Comparison of ENCODE assay signal across 19 cellular contexts in the genomic region with DNA sequence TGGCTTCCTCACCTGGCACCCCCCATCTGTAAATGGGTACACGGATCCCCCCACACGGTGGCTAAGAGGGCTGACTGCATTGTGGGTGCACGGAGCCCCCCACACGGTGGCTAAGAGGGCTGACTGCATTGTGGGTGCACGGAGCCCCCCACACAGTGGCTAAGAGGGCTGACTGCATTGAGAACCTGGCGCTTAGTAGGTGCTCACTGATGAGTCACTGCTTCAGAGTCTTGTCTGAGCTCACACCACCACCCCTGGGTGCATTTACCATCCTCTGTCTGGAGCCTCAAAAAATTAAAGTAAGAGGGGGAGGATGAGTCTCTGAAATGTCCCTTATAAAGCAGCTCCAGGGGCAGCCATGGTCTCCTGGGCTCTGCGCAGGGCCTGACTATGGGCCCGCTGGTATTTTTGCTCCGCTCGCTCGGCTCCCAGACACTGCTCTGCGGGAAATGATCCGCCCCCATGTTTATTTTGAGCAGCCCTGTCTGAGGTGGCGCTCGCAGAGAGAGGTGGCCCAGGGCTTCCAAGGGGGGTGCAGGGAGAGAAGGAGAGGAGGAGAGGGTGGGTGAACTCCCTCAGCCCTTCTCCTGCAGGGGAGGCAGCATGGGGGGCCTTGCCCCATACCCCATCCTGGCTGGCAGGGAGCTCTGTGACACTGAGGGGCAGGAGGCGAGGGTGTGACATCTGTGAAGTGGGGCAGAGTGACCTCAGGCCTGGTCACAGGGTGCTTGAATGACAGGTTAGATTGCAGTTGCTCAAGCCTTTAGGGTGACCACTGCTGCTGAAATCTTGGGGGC.
DNase-seq lines count a peak whose midpoint lies in the region; ATAC-seq lines count a peak whose summit lies in the region.
"Had no signal": no experiment of that assay in that cellular context is flagged by ENCODE, and none has a peak within 500 bp of the region (broad histone marks: within the 10 kb centered on the region; RNA-seq: fewer than 3 reads in every experiment).

No MANE protein-coding gene starts in this region.

- peaks cover 2% of the 10 kb centered on the region for H3K79me1 ChIP-seq in neuronal stem cell (ENCODE audit: low read depth, low read length)

- H4K91ac ChIP-seq in neuronal stem cell (ENCODE audit: low read depth, low read length, poor library complexity), result no peak overlapping the region

- H3K36me3 Mint-ChIP-seq in stimulated activated effector memory CD8-positive, alpha-beta T cell treated with anti-CD3 and anti-CD28 coated beads, Interleukin-12 subunit alpha, Interleukin-12 subunit beta, amount 100 ng/mL, for 72 hours, result no peaks in the 10 kb centered on the region
- H3K36me3 Mint-ChIP-seq in CD8-positive, alpha-beta memory T cell, result no peaks in the 10 kb centered on the region

- H3K4me1 ChIP-seq in NT2/D1 (ENCODE audit: insufficient read depth, insufficient read length), result peaks cover 22% of the 10 kb centered on the region
- peaks cover 0 to 8% of the 10 kb centered on the region in 2 donors for H3K4me1 ChIP-seq in neuronal stem cell (ENCODE audit: control insufficient read depth in 2 of 2, insufficient read depth in 1 of 2, low read depth in 1 of 2, low read length in 2 of 2)
- H3K4me1 ChIP-seq in CD8-positive, alpha-beta memory T cell (ENCODE audit: insufficient read depth, low read length), result peaks cover 20% of the 10 kb centered on the region
- H3K4me1 ChIP-seq: A549 had no signal

- no peak overlapping the region for H2BK120ac ChIP-seq in neuronal stem cell (ENCODE audit: low read depth, low read length)

- peak overlapping the region; percentile 42 for H2BK15ac ChIP-seq in neuronal stem cell (ENCODE audit: low read length)

- DNase-seq in NCI-H2227 (lab: John Stamatoyannopoulos, UW; ENCODE audit: unreplicated experiment), result peak; percentile 21
- DNase-seq in NCI-H2227 treated with DMSO at 0.1 percent for 48 hours (lab: John Stamatoyannopoulos, UW), result no peak
- no peak for DNase-seq in NT2/D1 (ENCODE audit: low read depth, low spot score)
- no peak for DNase-seq in neuronal stem cell (ENCODE audit: low spot score)
- no peak for DNase-seq in stimulated activated effector memory CD8-positive, alpha-beta T cell treated with anti-CD3 and anti-CD28 coated beads, Interleukin-12 subunit alpha, Interleukin-12 subunit beta, amount 100 ng/mL, for 72 hours (ENCODE audit: low spot score in 2 of 2)
- DNase-seq in activated CD4-positive, CD25-positive, alpha-beta regulatory T cell (lab: John Stamatoyannopoulos, UW), result no peak
- no peak for DNase-seq in CD8-positive, alpha-beta memory T cell
- DNase-seq: AML-193; CD4-positive, alpha-beta T cell; DMS153; DMS79; GDM1; HCEC 1CT; HFFc6 had no signal

- H2AFZ ChIP-seq in neuronal stem cell (ENCODE audit: low read length), result no peak overlapping the region
- H2AFZ ChIP-seq: GM23338 had no signal

- no peak overlapping the region for H3K23ac ChIP-seq in neuronal stem cell (ENCODE audit: low read depth, low read length, poor library complexity)

- H3K27ac Mint-ChIP-seq in stimulated activated effector memory CD8-positive, alpha-beta T cell treated with anti-CD3 and anti-CD28 coated beads, Interleukin-12 subunit alpha, Interleukin-12 subunit beta, amount 100 ng/mL, for 72 hours, result no peak overlapping the region
- no peak overlapping the region for H3K27ac Mint-ChIP-seq in CD8-positive, alpha-beta memory T cell
- H3K27ac Mint-ChIP-seq: CD4-positive, alpha-beta T cell; GM23338; HFFc6 had no signal

- no peak overlapping the region for H3K4me3 ChIP-seq in NT2/D1 (ENCODE audit: insufficient read length, low read depth)
- no peak overlapping the region for H3K4me3 ChIP-seq in neuronal stem cell (ENCODE audit: low read length in 2 of 2)
- no peak overlapping the region for H3K4me3 ChIP-seq in CD8-positive, alpha-beta memory T cell (ENCODE audit: low read length)
- H3K4me3 ChIP-seq: A549, GM23338 had no signal

- H3K4me3 Mint-ChIP-seq in stimulated activated effector memory CD8-positive, alpha-beta T cell treated with anti-CD3 and anti-CD28 coated beads, Interleukin-12 subunit alpha, Interleukin-12 subunit beta, amount 100 ng/mL, for 72 hours, result no peak overlapping the region
- H3K4me3 Mint-ChIP-seq in CD8-positive, alpha-beta memory T cell, result no peak overlapping the region
- H3K4me3 Mint-ChIP-seq: CD4-positive, alpha-beta T cell; GM23338; HFFc6 had no signal

- peak; percentile 66 for ATAC-seq in stimulated activated effector memory CD8-positive, alpha-beta T cell treated with anti-CD3 and anti-CD28 coated beads, Interleukin-12 subunit alpha, Interleukin-12 subunit beta, amount 100 ng/mL, for 72 hours
- no peak for ATAC-seq in GM18861 (IDR thresholded peaks at IDR 0.05; ENCODE audit: unreplicated experiment)
- ATAC-seq: A549, GM23338 had no signal

- H3K9me3 ChIP-seq in NT2/D1 (ENCODE audit: insufficient read depth, low read length) (no peaks in the 10 kb centered on the region), neuronal stem cell (replicated peaks in 1 of 2; ENCODE audit: control insufficient read depth in 2 of 2, insufficient read depth in 1 of 2, low read depth in 1 of 2, low read length in 2 of 2) (peaks cover 0 to 4% of the 10 kb centered on the region in 2 donors)
- H3K9me3 ChIP-seq in CD8-positive, alpha-beta memory T cell (ENCODE audit: low read length), result no peaks in the 10 kb centered on the region
- H3K9me3 ChIP-seq: A549 had no signal

- H3K4me1 Mint-ChIP-seq in stimulated activated effector memory CD8-positive, alpha-beta T cell treated with anti-CD3 and anti-CD28 coated beads, Interleukin-12 subunit alpha, Interleukin-12 subunit beta, amount 100 ng/mL, for 72 hours, result peaks cover 24% of the 10 kb centered on the region
- peaks cover 15 to 29% (median 15%) of the 10 kb centered on the region in 3 donors for H3K4me1 Mint-ChIP-seq in CD8-positive, alpha-beta memory T cell
- H3K4me1 Mint-ChIP-seq: GM23338 had no signal

- H2AK5ac ChIP-seq in neuronal stem cell (ENCODE audit: low read depth, low read length), result no peak overlapping the region

- no peaks in the 10 kb centered on the region for H3K27me3 Mint-ChIP-seq in CD8-positive, alpha-beta memory T cell
- H3K27me3 Mint-ChIP-seq: CD4-positive, alpha-beta T cell had no signal

- H3K18ac ChIP-seq in neuronal stem cell (ENCODE audit: low read length), result peak overlapping the region; percentile 24

- no peak overlapping the region for H3K4ac ChIP-seq in neuronal stem cell (ENCODE audit: low read length)

- CTCF ChIA-PET in CD8-positive, alpha-beta memory T cell (lab: Charles Lee), result interaction anchor here (0.7 kb wide), 1 partner anchor 10 kb away, joined by 3 read pairs; no protein-coding TSS in a partner anchor

- peak overlapping the region; percentile 32 for H3K14ac ChIP-seq in neuronal stem cell (ENCODE audit: low read length)

- H2BK12ac ChIP-seq in neuronal stem cell (ENCODE audit: low read length), result no peak overlapping the region

- H4K8ac ChIP-seq in neuronal stem cell (ENCODE audit: low read depth, low read length), result no peak overlapping the region

- no peaks in the 10 kb centered on the region for H3K9me3 Mint-ChIP-seq in stimulated activated effector memory CD8-positive, alpha-beta T cell treated with anti-CD3 and anti-CD28 coated beads, Interleukin-12 subunit alpha, Interleukin-12 subunit beta, amount 100 ng/mL, for 72 hours
- H3K9me3 Mint-ChIP-seq in CD8-positive, alpha-beta memory T cell, result no peaks in the 10 kb centered on the region
- H3K9me3 Mint-ChIP-seq: CD4-positive, alpha-beta T cell; GM23338; HFFc6 had no signal

- H3K27me3 ChIP-seq in NT2/D1 (ENCODE audit: insufficient read depth, insufficient read length), result peaks cover 5% of the 10 kb centered on the region
- H3K27me3 ChIP-seq in neuronal stem cell (ENCODE audit: control insufficient read depth in 3 of 3, insufficient read depth in 3 of 3, low read depth in 1 of 3, low read length in 3 of 3), result peaks cover 0 to 13% (median 2%) of the 10 kb centered on the region in 3 experiments
- no peaks in the 10 kb centered on the region for H3K27me3 ChIP-seq in CD8-positive, alpha-beta memory T cell (ENCODE audit: insufficient read depth, low read length, poor library complexity, severe bottlenecking)

- H3K4me2 ChIP-seq in neuronal stem cell (ENCODE audit: insufficient read depth, low read length, poor library complexity, severe bottlenecking), result no peak overlapping the region
- H3K4me2 ChIP-seq: A549, GM23338 had no signal

- H3K27ac ChIP-seq in neuronal stem cell (replicated peaks; ENCODE audit: low read length), result no peak overlapping the region
- H3K27ac ChIP-seq in CD8-positive, alpha-beta memory T cell (ENCODE audit: low read depth, low read length), result no peak overlapping the region
- H3K27ac ChIP-seq: 22Rv1, A549, C4-2B had no signal

- no peaks in the 10 kb centered on the region for H3K36me3 ChIP-seq in NT2/D1 (ENCODE audit: insufficient read depth, insufficient read length, low read length)
- H3K36me3 ChIP-seq in neuronal stem cell (replicated peaks in 1 of 2; ENCODE audit: control insufficient read depth in 2 of 2, insufficient read depth in 2 of 2, low read length in 2 of 2), result no peaks in the 10 kb centered on the region
- H3K36me3 ChIP-seq in CD8-positive, alpha-beta memory T cell (ENCODE audit: insufficient read depth, low read length), result no peaks in the 10 kb centered on the region

- H2BK5ac ChIP-seq in neuronal stem cell (ENCODE audit: low read length), result no peak overlapping the region

- H3K9ac ChIP-seq in NT2/D1 (ENCODE audit: insufficient read length, low read depth) (peak overlapping the region; percentile 32), neuronal stem cell (ENCODE audit: low read depth, low read length, poor library complexity) (no peak overlapping the region)

- WGBS in neuronal stem cell (ENCODE audit: extremely low coverage in 2 of 2, insufficient read length in 2 of 2, insufficient replicate concordance in 1 of 2), 2 donors, result no CpG with 5 or more reads among the region's 16 CpGs

- POLR2A ChIA-PET in CD8-positive, alpha-beta memory T cell (lab: Charles Lee), result no interaction called here
